In genomic region chr14:22981090-22982012, GRCh38 we compare ENCODE assay signal across 8 cellular contexts. TPM values are rescaled to one million over a fixed set of nuclear protein-coding genes. Genes with fewer than 3 reads are reported as not detected.
DNase-seq lines count a peak whose midpoint lies in the region; ATAC-seq and TF ChIP-seq lines count a peak whose summit lies in the region.

No MANE protein-coding gene starts in this region.

- ATAC-seq in Panc1 (peak; percentile 7; the same call in 1 of the 2 replicates), GM19328 (IDR thresholded peaks at IDR 0.05; ENCODE audit: unreplicated experiment) (no peak)

- no peak overlapping the region for H3K4me3 Mint-ChIP-seq in Caco-2 (ENCODE audit: unreplicated experiment)

- intact Hi-C loops in Caco-2 (cut with micrococcal nuclease; ENCODE audit: unreplicated experiment) (loop anchor here (5.0 kb wide), 1 partner anchor 109 kb away; the partner anchor contains the start of gene LRP10), Panc1 (cut with micrococcal nuclease; ENCODE audit: unreplicated experiment) (no loop called here)

- peak in 1 of 2 experiments; percentile 38 for DNase-seq in Caco-2
- no peak for DNase-seq in Panc1 (ENCODE audit: low read depth, low spot score)
- DNase-seq in effector CD8-positive, alpha-beta T cell (lab: John Stamatoyannopoulos, UW), result peak; percentile 5
- DNase-seq in GOT3 (lab: John Stamatoyannopoulos, UW), result no peak
- no peak for DNase-seq in SW 1271 (lab: John Stamatoyannopoulos, UW)
- DNase-seq in AML-193 (lab: John Stamatoyannopoulos, UW), result no peak

- peak overlapping the region; percentile 87 for H3K27ac ChIP-seq in Panc1 (ENCODE audit: low read length)
- H3K27ac ChIP-seq in mucosa of rectum (ENCODE audit: low read depth in 2 of 2, low read length in 2 of 2), result no peak overlapping the region

- CTCF ChIA-PET in Caco-2 (lab: Charles Lee), result interaction anchor here (0.6 to 3.2 kb wide), 6 partner anchors 13 to 139 kb away, joined by 3 to 18 read pairs (median 6); partner anchors contain the start of gene PRMT5
- CTCF ChIA-PET in Panc1 (lab: Charles Lee), result no interaction called here

- TSS peak; percentile 63 for BruUV-seq in Caco-2 (replicated peaks; lab: Mats Ljungman, UMichigan)
- BruUV-seq in Panc1 (replicated peaks; lab: Mats Ljungman, UMichigan), result no TSS peak

- H3K36me3 Mint-ChIP-seq in Caco-2 (ENCODE audit: insufficient read depth, unreplicated experiment), result peaks cover 47% of the 10 kb centered on the region

- H3K4me1 ChIP-seq in Caco-2, result peaks cover 38% of the 10 kb centered on the region
- H3K4me1 ChIP-seq in Panc1 (ENCODE audit: control insufficient read depth, insufficient read depth, low read length), result peaks cover 25% of the 10 kb centered on the region
- peaks cover 28 to 30% of the 10 kb centered on the region in 2 donors for H3K4me1 ChIP-seq in mucosa of rectum (ENCODE audit: control insufficient read depth in 2 of 2, insufficient read depth in 2 of 2, low read length in 2 of 2)

- peak overlapping the region in 1 of 2 donors; percentile 61 for H3K9ac ChIP-seq in mucosa of rectum (ENCODE audit: low read depth in 1 of 2, low read length in 2 of 2)

- H3K9me3 Mint-ChIP-seq in Caco-2 (ENCODE audit: unreplicated experiment), result no peaks in the 10 kb centered on the region

- H3K4me3 ChIP-seq in Caco-2 (ENCODE audit: low read depth, low read length), result peak overlapping the region; percentile 94
- peak overlapping the region; percentile 66 to 76 for H3K4me3 ChIP-seq in Panc1 (ENCODE audit: low read depth in 2 of 2, low read length in 2 of 2)
- H3K4me3 ChIP-seq in mucosa of rectum (ENCODE audit: low read length in 2 of 2), result peak overlapping the region; percentile 77 to 87

- TF ChIP-seq CTCF in Caco-2 (IDR thresholded peaks at IDR 0.05; ENCODE audit: insufficient read depth in 1 of 2, low read depth in 1 of 2, low read length in 1 of 2, severe bottlenecking in 1 of 2, unreplicated experiment in 1 of 2), result no peak
- TF ChIP-seq CTCF in Panc1 (IDR thresholded peaks at IDR 0.05), result no peak

- H3K27me3 ChIP-seq in Caco-2 (replicated peaks; ENCODE audit: control insufficient read depth, insufficient read depth, low read length) (no peaks in the 10 kb centered on the region), Panc1 (ENCODE audit: control insufficient read depth, insufficient read depth, low read length) (no peaks in the 10 kb centered on the region), mucosa of rectum (ENCODE audit: control insufficient read depth in 2 of 2, insufficient read depth in 2 of 2, low read length in 2 of 2) (peaks cover 4 to 5% of the 10 kb centered on the region in 2 donors)

- H3K9me3 ChIP-seq in Caco-2 (no peaks in the 10 kb centered on the region), Panc1 (ENCODE audit: control insufficient read depth, insufficient read depth, low read depth, low read length) (no peaks in the 10 kb centered on the region), mucosa of rectum (ENCODE audit: control insufficient read depth in 2 of 2, low read length in 2 of 2) (no peaks in the 10 kb centered on the region)

- POLR2A ChIA-PET in Caco-2 (lab: Charles Lee) (interaction anchor here (0.6 to 2.6 kb wide), 5 partner anchors 9 to 114 kb away, joined by 3 to 35 read pairs (median 16); partner anchors contain the start of genes ACIN1 and C14orf119), Panc1 (lab: Charles Lee) (no interaction called here)

- H3K27ac Mint-ChIP-seq in Caco-2 (ENCODE audit: unreplicated experiment), result peak overlapping the region; percentile 66

- peaks cover 25% of the 10 kb centered on the region for H3K4me1 Mint-ChIP-seq in Caco-2 (ENCODE audit: low read depth, unreplicated experiment)

- H3K36me3 ChIP-seq in Caco-2 (ENCODE audit: control insufficient read depth, insufficient read depth, low read length) (peaks cover 6% of the 10 kb centered on the region; the same call in 1 of the 2 replicates), Panc1 (ENCODE audit: control insufficient read depth, insufficient read depth, low read length) (no peaks in the 10 kb centered on the region; the same call in 1 of the 2 replicates), mucosa of rectum (ENCODE audit: control insufficient read depth in 2 of 2, insufficient read depth in 2 of 2, low read length in 2 of 2) (no peaks in the 10 kb centered on the region)

- no peaks in the 10 kb centered on the region for H3K27me3 Mint-ChIP-seq in Caco-2 (ENCODE audit: insufficient read depth, unreplicated experiment)

- in situ Hi-C loops in Panc1 (cut with HindIII; ENCODE audit: low pct_unique_long_range_greater_than_20kb, low sequenced_read_pairs), result no loop called here

RNA-seq across cellular contexts. Expression of gene AJUBA, which starts 1.0 kb away (rescaled TPM):
- total RNA-seq in Caco-2 (2022) (184 and 211 TPM in 2 replicates), Panc1 (2021; ENCODE audit: unreplicated experiment) (50.2 TPM)
- polyA plus RNA-seq in Panc1 (2012; ENCODE audit: insufficient read length), result 22.9 TPM

RNA-seq across cellular contexts. Expression of gene HAUS4, which starts 24.5 kb away (rescaled TPM):
- total RNA-seq in Caco-2 (2022) (67.7 and 70.7 TPM in 2 replicates), Panc1 (2021; ENCODE audit: unreplicated experiment) (25.7 TPM)
- 14.1 TPM for polyA plus RNA-seq in Panc1 (2012; ENCODE audit: insufficient read length)

RNA-seq across cellular contexts. Expression of gene C14orf93, which starts 28.6 kb away (rescaled TPM):
- total RNA-seq in Caco-2 (2022) (7.2 and 7.8 TPM in 2 replicates), Panc1 (2021; ENCODE audit: unreplicated experiment) (5.6 TPM)
- 7.1 TPM for polyA plus RNA-seq in Panc1 (2012; ENCODE audit: insufficient read length)

RNA-seq across cellular contexts. Expression of gene PRMT5, which starts 52.2 kb away (rescaled TPM):
- 107 and 111 TPM in 2 replicates for total RNA-seq in Caco-2 (2022)
- total RNA-seq in Panc1 (2021; ENCODE audit: unreplicated experiment), result 108 TPM
- 200 TPM for polyA plus RNA-seq in Panc1 (2012; ENCODE audit: insufficient read length)

RNA-seq across cellular contexts. Expression of gene PSMB5, which starts 53.3 kb away (rescaled TPM):
- total RNA-seq in Caco-2 (2022) (172 and 189 TPM in 2 replicates), Panc1 (2021; ENCODE audit: unreplicated experiment) (149 TPM)
- polyA plus RNA-seq in Panc1 (2012; ENCODE audit: insufficient read length), result 252 TPM
